3 cellular contexts compared by ENCODE assay signal in genomic region chr3:132556036-132556386, GRCh38. TPM values are rescaled to one million over a fixed set of nuclear protein-coding genes. Genes with fewer than 3 reads are reported as not detected.
"Had no signal": no experiment of that assay in that cellular context is flagged by ENCODE, and none has a peak within 500 bp of the region (broad histone marks: within the 10 kb centered on the region; RNA-seq: fewer than 3 reads in every experiment).

No MANE protein-coding gene starts in this region.

RNA-seq across cellular contexts. Expression of gene ACKR4, which starts 41.1 kb away (rescaled TPM):
- total RNA-seq: activated CD8-positive, alpha-beta memory T cell treated with anti-CD3 and anti-CD28 coated beads, Interleukin-2, amount 10 ng/mL, durations not matched to agents 7 days and 5 days; MCF 10A had no signal
- polyA plus RNA-seq: IgD-negative memory B cell had no signal
